8 cellular contexts compared by ENCODE assay signal in genomic region chr17:45948881-45949624, GRCh38. TPM values are rescaled to one million over a fixed set of nuclear protein-coding genes. Genes with fewer than 3 reads are reported as not detected.
DNase-seq lines count a peak whose midpoint lies in the region; ATAC-seq and TF ChIP-seq lines count a peak whose summit lies in the region.

No MANE protein-coding gene starts in this region.

- no peaks in the 10 kb centered on the region for H3K36me3 ChIP-seq in ascending aorta

- peak; percentile 74 for ATAC-seq in CD4-positive, alpha-beta T cell (ENCODE audit: poor library complexity)
- ATAC-seq in GM21381 (IDR thresholded peaks at IDR 0.05; ENCODE audit: unreplicated experiment) (no peak), GM19351 (IDR thresholded peaks at IDR 0.05; ENCODE audit: unreplicated experiment) (no peak)

- H3K27me3 Mint-ChIP-seq in CD4-positive, alpha-beta T cell: peaks cover 31% of the 10 kb centered on the region

- H3K27ac ChIP-seq in CD4-positive, alpha-beta T cell (ENCODE audit: low read depth, low read length): no peak overlapping the region
- no peak overlapping the region for H3K27ac ChIP-seq in ascending aorta

- no peaks in the 10 kb centered on the region for H3K36me3 Mint-ChIP-seq in CD4-positive, alpha-beta T cell (ENCODE audit: low read depth)

- CTCF ChIA-PET in CD4-positive, alpha-beta T cell (lab: Charles Lee): interaction anchor here (0.7 to 1.3 kb wide), 2 partner anchors 18 to 75 kb away, joined by 3 read pairs; no protein-coding TSS in a partner anchor

- POLR2A ChIA-PET in CD4-positive, alpha-beta T cell (lab: Charles Lee): no interaction called here

- peaks cover 21% of the 10 kb centered on the region for H3K27me3 ChIP-seq in CD4-positive, alpha-beta T cell (ENCODE audit: control insufficient read depth, insufficient read depth, low read length)
- no peaks in the 10 kb centered on the region for H3K27me3 ChIP-seq in ascending aorta

- peak overlapping the region; percentile 68 for H3K4me3 Mint-ChIP-seq in CD4-positive, alpha-beta T cell

- no peaks in the 10 kb centered on the region for H3K4me1 Mint-ChIP-seq in CD4-positive, alpha-beta T cell (ENCODE audit: low read depth)

- H3K4me1 ChIP-seq in ascending aorta: peaks cover 0 to 3% of the 10 kb centered on the region in 2 donors

- peak; percentile 83 for TF ChIP-seq CTCF in CD4-positive, alpha-beta T cell (IDR thresholded peaks at IDR 0.05)
- peak; percentile 76 to 87 (median 84) for TF ChIP-seq CTCF in ascending aorta (IDR thresholded peaks at IDR 0.05)

- intact Hi-C loops in CD4-positive, alpha-beta T cell (cut with DNase I, micrococcal nuclease): no loop called here
- intact Hi-C loops in ascending aorta (cut with DNase I): no loop called here

- no peaks in the 10 kb centered on the region for H3K9me3 ChIP-seq in CD4-positive, alpha-beta T cell (ENCODE audit: control insufficient read depth, low read length)
- H3K9me3 ChIP-seq in ascending aorta: no peaks in the 10 kb centered on the region

- peak; percentile 9 to 66 (median 42) for DNase-seq in CD4-positive, alpha-beta T cell
- DNase-seq in HPDE6-E6E7 (ENCODE audit: extremely low spot score) (peak; percentile 72), T-helper 9 cell (peak; percentile 40), ascending aorta (ENCODE audit: low spot score in 2 of 2) (peak; percentile 12 to 80), hepatic stellate cell (ENCODE audit: low spot score) (peak; percentile 82), retina (peak; percentile 72)

- H3K27ac Mint-ChIP-seq in CD4-positive, alpha-beta T cell: no peak overlapping the region

- H3K9me3 Mint-ChIP-seq in CD4-positive, alpha-beta T cell: no peaks in the 10 kb centered on the region

- peak overlapping the region; percentile 32 to 40 for H3K4me3 ChIP-seq in ascending aorta

RNA-seq across cellular contexts. Expression of gene STH, which starts 50.0 kb away (rescaled TPM):
- total RNA-seq in CD4-positive, alpha-beta T cell: not detected
- total RNA-seq in ascending aorta: not detected

RNA-seq across cellular contexts. Expression of gene MAPT, which starts 54.7 kb away (rescaled TPM):
- under 1 TPM; 0.41 to 0.53 TPM for total RNA-seq in CD4-positive, alpha-beta T cell
- 0.32 TPM for total RNA-seq in ascending aorta
